1 cellular context compared by ENCODE assay signal in genomic region chr13:112931028-112931934, GRCh38.
TF ChIP-seq lines count a peak whose summit lies in the region.

No MANE protein-coding gene starts in this region.

TF ChIP-seq in HepG2, 621 proteins besides CTCF, POLR2A, EP300 and RAD21 (continued from another document):
- TF ChIP-seq, protein P1, sequence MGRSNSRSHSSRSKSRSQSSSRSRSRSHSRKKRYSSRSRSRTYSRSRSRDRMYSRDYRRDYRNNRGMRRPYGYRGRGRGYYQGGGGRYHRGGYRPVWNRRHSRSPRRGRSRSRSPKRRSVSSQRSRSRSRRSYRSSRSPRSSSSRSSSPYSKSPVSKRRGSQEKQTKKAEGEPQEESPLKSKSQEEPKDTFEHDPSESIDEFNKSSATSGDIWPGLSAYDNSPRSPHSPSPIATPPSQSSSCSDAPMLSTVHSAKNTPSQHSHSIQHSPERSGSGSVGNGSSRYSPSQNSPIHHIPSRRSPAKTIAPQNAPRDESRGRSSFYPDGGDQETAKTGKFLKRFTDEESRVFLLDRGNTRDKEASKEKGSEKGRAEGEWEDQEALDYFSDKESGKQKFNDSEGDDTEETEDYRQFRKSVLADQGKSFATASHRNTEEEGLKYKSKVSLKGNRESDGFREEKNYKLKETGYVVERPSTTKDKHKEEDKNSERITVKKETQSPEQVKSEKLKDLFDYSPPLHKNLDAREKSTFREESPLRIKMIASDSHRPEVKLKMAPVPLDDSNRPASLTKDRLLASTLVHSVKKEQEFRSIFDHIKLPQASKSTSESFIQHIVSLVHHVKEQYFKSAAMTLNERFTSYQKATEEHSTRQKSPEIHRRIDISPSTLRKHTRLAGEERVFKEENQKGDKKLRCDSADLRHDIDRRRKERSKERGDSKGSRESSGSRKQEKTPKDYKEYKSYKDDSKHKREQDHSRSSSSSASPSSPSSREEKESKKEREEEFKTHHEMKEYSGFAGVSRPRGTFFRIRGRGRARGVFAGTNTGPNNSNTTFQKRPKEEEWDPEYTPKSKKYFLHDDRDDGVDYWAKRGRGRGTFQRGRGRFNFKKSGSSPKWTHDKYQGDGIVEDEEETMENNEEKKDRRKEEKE (IDR thresholded peaks at IDR 0.05): no peak
- TF ChIP-seq ZNF83 (CRISPR knock-in tag; IDR thresholded peaks at IDR 0.05; ENCODE audit: borderline replicate concordance) (no peak), TGIF2 (CRISPR knock-in tag; IDR thresholded peaks at IDR 0.05) (no peak; the same call in 1 of the 2 replicates), ZBTB20 (CRISPR knock-in tag; IDR thresholded peaks at IDR 0.05; ENCODE audit: borderline replicate concordance, low read depth) (no peak), HMGXB4 (CRISPR knock-in tag; IDR thresholded peaks at IDR 0.05; ENCODE audit: borderline replicate concordance in 1 of 2, low read depth in 1 of 2) (peak; percentile 53 to 78; a peak in 2 of 4 replicates), ZNF33A (CRISPR knock-in tag; IDR thresholded peaks at IDR 0.05; ENCODE audit: borderline replicate concordance) (no peak)
- TF ChIP-seq, protein P2, sequence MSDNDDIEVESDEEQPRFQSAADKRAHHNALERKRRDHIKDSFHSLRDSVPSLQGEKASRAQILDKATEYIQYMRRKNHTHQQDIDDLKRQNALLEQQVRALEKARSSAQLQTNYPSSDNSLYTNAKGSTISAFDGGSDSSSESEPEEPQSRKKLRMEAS (IDR thresholded peaks at IDR 0.05): 0 out of 2 replicates have a peak, but pooled peaks have one; percentile 25
TF ChIP-seq in HepG2: peak in this region for 76.
